Comparison of ENCODE assay signal across 9 cellular contexts in genomic region chrX:1502241-1502640, GRCh38.
DNase-seq lines count a peak whose midpoint lies in the region; ATAC-seq and TF ChIP-seq lines count a peak whose summit lies in the region.
"Had no signal": no experiment of that assay in that cellular context is flagged by ENCODE, and none has a peak within 500 bp of the region (broad histone marks: within the 10 kb centered on the region; RNA-seq: fewer than 3 reads in every experiment).

No MANE protein-coding gene starts in this region.

- peaks cover 74% of the 10 kb centered on the region for H3K36me3 Mint-ChIP-seq in effector memory CD8-positive, alpha-beta T cell (ENCODE audit: insufficient read depth)

- DNase-seq in GM13976 (ENCODE audit: low spot score), result peak; percentile 74
- DNase-seq in effector memory CD8-positive, alpha-beta T cell, result no peak
- no peak for DNase-seq in NCI-H2227 (lab: John Stamatoyannopoulos, UW; ENCODE audit: unreplicated experiment)
- DNase-seq in ecto neural progenitor cell (ENCODE audit: low spot score), result no peak
- DNase-seq in activated gamma-delta T cell treated with Interleukin-2 at 50 U/mL for 16 hours, result no peak
- DNase-seq in Kasumi-1 (lab: John Stamatoyannopoulos, UW), result no peak
- DNase-seq: stimulated activated CD4-positive, alpha-beta T cell treated with anti-CD3 and anti-CD28 coated beads, Interleukin-15, amount 100 ng/mL, for 24 hours had no signal

- H3K27ac Mint-ChIP-seq in effector memory CD8-positive, alpha-beta T cell, result peak overlapping the region; percentile 87 to 90

- TF ChIP-seq CTCF in GM13976 (IDR thresholded peaks at IDR 0.05; ENCODE audit: borderline replicate concordance, control extremely low read depth, extremely low read depth, insufficient read depth, missing control alignments), result no peak

- in situ Hi-C loops in GM13976 (cut with MboI; ENCODE audit: low sequenced_read_pairs, unreplicated experiment), result no loop called here

- H3K4me1 Mint-ChIP-seq in effector memory CD8-positive, alpha-beta T cell (ENCODE audit: low read depth in 2 of 2), result peaks cover 25 to 42% of the 10 kb centered on the region in 2 donors

- peak overlapping the region in 1 of 2 donors; percentile 27 for H3K4me3 Mint-ChIP-seq in effector memory CD8-positive, alpha-beta T cell

- ATAC-seq in GM19452 (IDR thresholded peaks at IDR 0.05; ENCODE audit: unreplicated experiment) (peak; percentile 44), HG03439 (IDR thresholded peaks at IDR 0.05; ENCODE audit: unreplicated experiment) (peak; percentile 46)
- peak; percentile 12 for ATAC-seq in effector memory CD8-positive, alpha-beta T cell (replicated peaks)

- H3K9me3 Mint-ChIP-seq in effector memory CD8-positive, alpha-beta T cell, result no peaks in the 10 kb centered on the region

- H3K27me3 Mint-ChIP-seq in effector memory CD8-positive, alpha-beta T cell, result no peaks in the 10 kb centered on the region
